9 cellular contexts compared by ENCODE assay signal in the genomic region with DNA sequence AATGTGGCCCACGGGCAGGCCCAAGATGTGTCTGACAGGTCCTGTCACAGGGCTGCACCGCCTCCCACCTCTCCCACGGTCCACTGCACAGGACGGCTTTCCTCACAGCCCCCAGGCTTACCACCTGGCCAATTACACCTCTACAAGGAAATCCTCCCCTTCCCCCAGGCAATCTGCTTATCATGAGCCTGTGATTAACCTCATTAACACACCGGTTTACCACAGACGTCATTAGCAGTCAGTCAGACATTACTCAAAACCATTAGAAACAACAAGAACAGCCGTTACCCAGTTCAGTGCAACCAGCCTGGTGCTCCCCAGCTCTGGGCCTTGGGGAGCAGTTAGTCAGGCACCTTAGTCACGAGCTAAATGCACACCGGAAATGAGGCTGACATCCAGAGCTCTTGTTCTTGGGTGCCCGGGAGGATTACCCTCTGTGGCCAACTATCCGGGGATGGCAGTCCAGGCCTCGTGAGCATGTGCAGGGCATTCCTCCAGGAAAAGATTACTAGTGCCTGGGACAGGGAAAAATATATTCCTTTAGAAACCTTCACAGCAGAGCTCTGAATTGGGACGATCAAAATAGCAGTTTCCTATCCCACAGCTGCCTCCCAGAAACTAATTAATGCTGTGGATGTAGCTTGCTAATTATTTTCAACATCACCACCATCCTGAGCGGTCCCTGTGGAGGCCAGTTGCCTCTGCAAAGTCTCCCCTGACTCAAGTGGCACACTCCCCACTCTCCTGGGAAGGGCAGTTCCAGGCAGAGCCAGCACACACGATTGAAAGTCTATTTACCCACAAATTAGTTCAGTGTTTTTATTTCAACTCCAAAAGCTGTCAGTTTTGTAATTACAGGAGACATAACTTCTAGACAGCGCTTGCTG. TPM values are rescaled to one million over a fixed set of nuclear protein-coding genes. Genes with fewer than 3 reads are reported as not detected.
DNase-seq lines count a peak whose midpoint lies in the region; TF ChIP-seq lines count a peak whose summit lies in the region.
"Had no signal": no experiment of that assay in that cellular context is flagged by ENCODE, and none has a peak within 500 bp of the region (broad histone marks: within the 10 kb centered on the region; RNA-seq: fewer than 3 reads in every experiment).

No MANE protein-coding gene starts in this region.

- TF ChIP-seq EP300 in esophagus muscularis mucosa (IDR thresholded peaks at IDR 0.05), result no peak

- TF ChIP-seq POLR2A in esophagus muscularis mucosa (IDR thresholded peaks at IDR 0.05; ENCODE audit: low read depth), result no peak

- no peaks in the 10 kb centered on the region for H3K36me3 ChIP-seq in esophagus muscularis mucosa

- H3K9me3 ChIP-seq in esophagus muscularis mucosa, result no peaks in the 10 kb centered on the region

- WGBS in esophagus muscularis mucosa, result 64% methylated on average over 16 of the region's 16 CpGs

- H3K27me3 ChIP-seq in esophagus muscularis mucosa, result no peaks in the 10 kb centered on the region

- DNase-seq in activated T-cell treated with anti-CD3 and anti-CD28 coated beads, Interleukin-2, amount 50 U/mL, for 1 hour, result peak; percentile 46
- DNase-seq in activated T-cell treated with anti-CD3 and anti-CD28 coated beads for 4 hours (no peak), NCI-H226 (peak; percentile 55), esophagus muscularis mucosa (ENCODE audit: extremely low spot score) (peak; percentile 81), NCI-H2196 (lab: John Stamatoyannopoulos, UW; ENCODE audit: unreplicated experiment) (no peak), coronary artery (ENCODE audit: low spot score) (no peak)
- DNase-seq in stimulated activated CD8-positive, alpha-beta memory T cell treated with anti-CD3 and anti-CD28 coated beads, Interleukin-4, amount 100 ng/mL, for 24 hours (ENCODE audit: low read depth), result peak; percentile 38
- DNase-seq in activated effector memory CD4-positive, alpha-beta T cell treated with anti-CD3 and anti-CD28 coated beads, Interleukin-2, amount 50 U/mL, for 16 hours, result no peak
- DNase-seq: hippocampal formation had no signal

- TF ChIP-seq CTCF in esophagus muscularis mucosa (IDR thresholded peaks at IDR 0.05), result no peak
- TF ChIP-seq CTCF in coronary artery (IDR thresholded peaks at IDR 0.05), result no peak

- H3K27ac ChIP-seq in esophagus muscularis mucosa (replicated peaks in 1 of 4) (peak overlapping the region in 1 of 4 donors; percentile 30), coronary artery (peak overlapping the region in 1 of 2 donors; percentile 30)

- peaks cover 3 to 19% (median 12%) of the 10 kb centered on the region in 4 donors for H3K4me1 ChIP-seq in esophagus muscularis mucosa

- no peak overlapping the region for H3K4me3 ChIP-seq in esophagus muscularis mucosa
- H3K4me3 ChIP-seq in coronary artery, result no peak overlapping the region

- intact Hi-C loops in esophagus muscularis mucosa (cut with DNase I), result loop anchor here (5.0 kb wide), 1 partner anchor 35 kb away; no protein-coding TSS in a partner anchor

RNA-seq across cellular contexts. Expression of gene PLCXD2, which starts 38.1 kb away (rescaled TPM):
- 1 to 10 TPM in 1 of 4 donors, under 1 TPM in 3; 0.33 to 1.0 (median 0.52) TPM for total RNA-seq in esophagus muscularis mucosa

Comparison
In these comparisons a context has a peak if more than half of its experiments do, and no peak if none do; other contexts are left out.
1. DNase-seq: peak in activated T-cell treated with anti-CD3 and anti-CD28 coated beads, Interleukin-2, amount 50 U/mL, for 1 hour (single experiment), NCI-H226 (single experiment), esophagus muscularis mucosa (single experiment) and stimulated activated CD8-positive, alpha-beta memory T cell treated with anti-CD3 and anti-CD28 coated beads, Interleukin-4, amount 100 ng/mL, for 24 hours (single experiment); none in activated T-cell treated with anti-CD3 and anti-CD28 coated beads for 4 hours (single experiment), NCI-H2196 (single experiment), coronary artery (single experiment) and activated effector memory CD4-positive, alpha-beta T cell treated with anti-CD3 and anti-CD28 coated beads, Interleukin-2, amount 50 U/mL, for 16 hours (single experiment).